ENCODE assay signal across 22 cellular contexts in genomic region chr3:126927846-126928245, GRCh38. TPM values are rescaled to one million over a fixed set of nuclear protein-coding genes. Genes with fewer than 3 reads are reported as not detected.
DNase-seq lines count a peak whose midpoint lies in the region; ATAC-seq and TF ChIP-seq lines count a peak whose summit lies in the region.
"Had no signal": no experiment of that assay in that cellular context is flagged by ENCODE, and none has a peak within 500 bp of the region (broad histone marks: within the 10 kb centered on the region; RNA-seq: fewer than 3 reads in every experiment).

No MANE protein-coding gene starts in this region.

- DNase-seq in EH (ENCODE audit: low read depth) (peak; percentile 73), NCI-H146 treated with DMSO at 0.1 percent for 48 hours (lab: John Stamatoyannopoulos, UW; ENCODE audit: unreplicated experiment) (peak; percentile 39), chondrocyte (ENCODE audit: low spot score) (no peak), osteocyte (ENCODE audit: extremely low spot score, unreplicated experiment) (no peak), upper lobe of right lung (no peak)
- DNase-seq in activated naive CD4-positive, alpha-beta T cell treated with Interleukin-2 at 50 U/mL for 16 hours = no peak
- DNase-seq: activated CD8-positive, alpha-beta T cell treated with anti-CD3 and anti-CD28 coated beads, Interleukin-2, amount 10 ng/mL, durations not matched to agents 7 days and 5 days; activated T-cell treated with anti-CD3 and anti-CD28 coated beads, Interleukin-2, amount 50 U/mL, for 4 hours; CD8-positive, alpha-beta T cell; KBM-7; natural killer cell; NCI-H2081 treated with DMSO at 0.1 percent for 48 hours; NCI-H524 treated with DMSO at 0.1 percent for 48 hours; SHP77 treated with DMSO at 0.1 percent for 48 hours; stimulated activated CD8-positive, alpha-beta memory T cell treated with anti-CD3 and anti-CD28 coated beads, Interleukin-4, amount 100 ng/mL, for 48 hours had no signal

- H3K36me3 ChIP-seq in upper lobe of right lung = no peaks in the 10 kb centered on the region
- H3K36me3 ChIP-seq: suprapubic skin had no signal

- H3K4me1 Mint-ChIP-seq in chondrocyte (ENCODE audit: low read depth) = peaks cover 51% of the 10 kb centered on the region
- peaks cover 55% of the 10 kb centered on the region for H3K4me1 Mint-ChIP-seq in osteocyte (ENCODE audit: unreplicated experiment)
- H3K4me1 Mint-ChIP-seq: activated naive CD4-positive, alpha-beta T cell treated with anti-CD3 and anti-CD28 coated beads, Interleukin-2, amount 50 U/mL, for 24 hours had no signal

- H3K27me3 Mint-ChIP-seq in chondrocyte (ENCODE audit: low read depth) (no peaks in the 10 kb centered on the region), osteocyte (ENCODE audit: unreplicated experiment) (no peaks in the 10 kb centered on the region)
- H3K27me3 Mint-ChIP-seq: activated naive CD4-positive, alpha-beta T cell treated with anti-CD3 and anti-CD28 coated beads, Interleukin-2, amount 50 U/mL, for 24 hours had no signal

- no peak overlapping the region for H3K4me3 ChIP-seq in upper lobe of right lung
- H3K4me3 ChIP-seq: suprapubic skin had no signal

- no peaks in the 10 kb centered on the region for H3K9me3 ChIP-seq in upper lobe of right lung
- H3K9me3 ChIP-seq: suprapubic skin had no signal

- H3K4me3 Mint-ChIP-seq in chondrocyte (ENCODE audit: unreplicated experiment) (no peak overlapping the region), osteocyte (ENCODE audit: unreplicated experiment) (no peak overlapping the region)
- H3K4me3 Mint-ChIP-seq: activated CD8-positive, alpha-beta T cell treated with anti-CD3 and anti-CD28 coated beads, Interleukin-2, amount 10 ng/mL, durations not matched to agents 7 days and 5 days; activated naive CD4-positive, alpha-beta T cell treated with anti-CD3 and anti-CD28 coated beads, Interleukin-2, amount 50 U/mL, for 24 hours; activated T-cell treated with anti-CD3 and anti-CD28 coated beads, Interleukin-2, amount 50 U/mL, for 4 hours; CD8-positive, alpha-beta T cell; dendritic cell treated with granulocyte-macrophage colony-stimulating factor and Interleukin-4, amounts not matched to agents 40 ng/mL and 50 ng/mL, for 4 days; natural killer cell; T-helper 1 cell treated with Interleukin-12 subunit alpha and Interleukin-12 subunit beta and Interleukin-4 antibody, amounts not matched to agents 30 μg/mL and 1 μg/mL, for 36 hours had no signal

- ATAC-seq in HG02970 (IDR thresholded peaks at IDR 0.05; ENCODE audit: low FRiP score, unreplicated experiment) (no peak), upper lobe of right lung (no peak), HG02678 (IDR thresholded peaks at IDR 0.05; ENCODE audit: unreplicated experiment) (no peak)
- ATAC-seq: activated CD8-positive, alpha-beta T cell treated with anti-CD3 and anti-CD28 coated beads, Interleukin-2, amount 10 ng/mL, durations not matched to agents 7 days and 5 days; activated T-cell treated with anti-CD3 and anti-CD28 coated beads, Interleukin-2, amount 50 U/mL, for 4 hours; CD8-positive, alpha-beta T cell; natural killer cell had no signal

- H3K9me3 Mint-ChIP-seq in chondrocyte (ENCODE audit: low read depth) (no peaks in the 10 kb centered on the region), osteocyte (ENCODE audit: unreplicated experiment) (no peaks in the 10 kb centered on the region)
- H3K9me3 Mint-ChIP-seq: activated naive CD4-positive, alpha-beta T cell treated with anti-CD3 and anti-CD28 coated beads, Interleukin-2, amount 50 U/mL, for 24 hours; activated T-cell treated with anti-CD3 and anti-CD28 coated beads, Interleukin-2, amount 50 U/mL, for 4 hours; CD8-positive, alpha-beta T cell; dendritic cell treated with granulocyte-macrophage colony-stimulating factor and Interleukin-4, amounts not matched to agents 40 ng/mL and 50 ng/mL, for 4 days; natural killer cell; T-helper 1 cell treated with Interleukin-12 subunit alpha and Interleukin-12 subunit beta and Interleukin-4 antibody, amounts not matched to agents 30 μg/mL and 1 μg/mL, for 36 hours had no signal

- H3K27me3 ChIP-seq in upper lobe of right lung = no peaks in the 10 kb centered on the region
- H3K27me3 ChIP-seq: suprapubic skin had no signal

- TF ChIP-seq CTCF in chondrocyte (IDR thresholded peaks at IDR 0.05) (no peak), osteocyte (IDR thresholded peaks at IDR 0.05) (peak; percentile 13), upper lobe of right lung (IDR thresholded peaks at IDR 0.05) (no peak)

- H3K27ac Mint-ChIP-seq in chondrocyte (ENCODE audit: unreplicated experiment) = peak overlapping the region; percentile 86
- H3K27ac Mint-ChIP-seq in osteocyte (ENCODE audit: unreplicated experiment) = peak overlapping the region; percentile 84
- H3K27ac Mint-ChIP-seq: activated CD8-positive, alpha-beta T cell treated with anti-CD3 and anti-CD28 coated beads, Interleukin-2, amount 10 ng/mL, durations not matched to agents 7 days and 5 days; activated naive CD4-positive, alpha-beta T cell treated with anti-CD3 and anti-CD28 coated beads, Interleukin-2, amount 50 U/mL, for 24 hours; natural killer cell; progenitor cell of endocrine pancreas; T-helper 1 cell treated with Interleukin-12 subunit alpha and Interleukin-12 subunit beta and Interleukin-4 antibody, amounts not matched to agents 30 μg/mL and 1 μg/mL, for 36 hours had no signal

- no peaks in the 10 kb centered on the region for H3K36me3 Mint-ChIP-seq in chondrocyte (ENCODE audit: low read depth)
- H3K36me3 Mint-ChIP-seq in osteocyte (ENCODE audit: unreplicated experiment) = no peaks in the 10 kb centered on the region
- H3K36me3 Mint-ChIP-seq: activated naive CD4-positive, alpha-beta T cell treated with anti-CD3 and anti-CD28 coated beads, Interleukin-2, amount 50 U/mL, for 24 hours; natural killer cell had no signal

- intact Hi-C loops in upper lobe of right lung (cut with DNase I) = no loop called here

- peaks cover 50% of the 10 kb centered on the region for H3K4me1 ChIP-seq in upper lobe of right lung

- H3K27ac ChIP-seq in upper lobe of right lung = no peak overlapping the region
- H3K27ac ChIP-seq: suprapubic skin had no signal

RNA-seq across cellular contexts. Expression of gene PLXNA1, which starts 55.1 kb away (rescaled TPM):
- total RNA-seq in chondrocyte (69.8 to 99.1 TPM (median 98.2 TPM) in 3 replicates), osteocyte (60.5 and 65.5 TPM in 2 replicates), upper lobe of right lung (53.5 TPM)

Comparison
In these comparisons a context has a peak if more than half of its experiments do, and no peak if none do; other contexts are left out.
1. DNase-seq: peak in EH (single experiment) and NCI-H146 treated with DMSO at 0.1 percent for 48 hours (single experiment); none in chondrocyte (single experiment), osteocyte (single experiment), activated naive CD4-positive, alpha-beta T cell treated with Interleukin-2 at 50 U/mL for 16 hours (single experiment) and upper lobe of right lung (single experiment).